Comparison of ENCODE assay signal across 10 cellular contexts in the genomic region with DNA sequence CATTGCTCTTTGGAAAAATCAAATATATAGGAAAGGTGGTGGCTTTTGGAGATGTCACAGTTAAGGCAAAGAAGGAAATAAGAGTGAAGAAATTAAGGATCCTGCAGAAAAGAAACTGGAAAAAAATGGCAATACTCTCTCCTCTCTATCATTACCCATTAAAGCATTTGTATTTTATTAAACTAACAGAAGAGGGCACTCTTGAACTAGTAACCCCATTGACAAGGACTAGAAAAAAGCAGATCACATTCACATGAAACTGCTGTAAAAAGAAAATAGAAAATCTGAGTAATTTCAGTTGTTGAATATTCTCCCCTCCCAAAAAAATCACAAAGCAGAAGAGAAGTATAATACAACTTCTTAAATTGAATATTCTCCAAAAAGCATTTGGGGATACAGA.
DNase-seq lines count a peak whose midpoint lies in the region; ATAC-seq and TF ChIP-seq lines count a peak whose summit lies in the region.
"Had no signal": no experiment of that assay in that cellular context is flagged by ENCODE, and none has a peak within 500 bp of the region (broad histone marks: within the 10 kb centered on the region; RNA-seq: fewer than 3 reads in every experiment).

No MANE protein-coding gene starts in this region.

- intact Hi-C loops in Calu3 (cut with micrococcal nuclease; ENCODE audit: unreplicated experiment) = no loop called here

- no peaks in the 10 kb centered on the region for H3K27me3 Mint-ChIP-seq in Calu3 (ENCODE audit: unreplicated experiment)

- DNase-seq in GM12865 (ENCODE audit: low read depth) = peak; percentile 5
- DNase-seq in LNCaP clone FGC (ENCODE audit: low read depth) = no peak
- DNase-seq in SW480 (ENCODE audit: low spot score) = peak; percentile 36
- DNase-seq in kidney glomerular epithelial cell (lab: John Stamatoyannopoulos, UW) = peak; percentile 34
- no peak for DNase-seq in C1 segment of cervical spinal cord (lab: John Stamatoyannopoulos, UW)
- no peak for DNase-seq in Calu3
- DNase-seq: activated gamma-delta T cell, NCI-H446 treated with DMSO at 0.1 percent for 48 hours had no signal

- H3K27ac Mint-ChIP-seq in Calu3 (ENCODE audit: unreplicated experiment) = no peak overlapping the region

- H3K4me3 ChIP-seq in GM12865 (ENCODE audit: low read depth, low read length) (no peak overlapping the region), LNCaP clone FGC (ENCODE audit: low read depth, low read length) (no peak overlapping the region)

- TF ChIP-seq CTCF in GM12865 (IDR thresholded peaks at IDR 0.05; ENCODE audit: insufficient read depth, low read depth, low read length, missing control alignments) (no peak), LNCaP clone FGC (IDR thresholded peaks at IDR 0.05; ENCODE audit: control insufficient read depth, extremely low read depth, insufficient read depth) (0 out of 2 replicates have a peak, but pooled peaks have one; percentile 26), Calu3 (IDR thresholded peaks at IDR 0.05; ENCODE audit: unreplicated experiment) (no peak)

- peaks cover 8% of the 10 kb centered on the region for H3K9me3 Mint-ChIP-seq in Calu3 (ENCODE audit: low read depth, unreplicated experiment)

- H3K4me3 Mint-ChIP-seq in Calu3 (ENCODE audit: low read depth, unreplicated experiment) = no peak overlapping the region

- BruUV-seq in Calu3 (replicated peaks; lab: Mats Ljungman, UMichigan) = no TSS peak

- no peaks in the 10 kb centered on the region for H3K4me1 Mint-ChIP-seq in Calu3 (ENCODE audit: low read depth, unreplicated experiment)

- no peaks in the 10 kb centered on the region for H3K36me3 Mint-ChIP-seq in Calu3 (ENCODE audit: insufficient read depth, unreplicated experiment)

- ATAC-seq in HG03159 (IDR thresholded peaks at IDR 0.05; ENCODE audit: unreplicated experiment) = no peak
- no peak for ATAC-seq in HG02610 (IDR thresholded peaks at IDR 0.05; ENCODE audit: unreplicated experiment)

- CTCF ChIA-PET in Calu3 (lab: Charles Lee) = no interaction called here

Comparison
In these comparisons a context has a peak if more than half of its experiments do, and no peak if none do; other contexts are left out.
1. DNase-seq: peak in GM12865 (single experiment), SW480 (single experiment) and kidney glomerular epithelial cell (single experiment); none in LNCaP clone FGC (single experiment), C1 segment of cervical spinal cord (0 of 14) and Calu3 (single experiment).